In genomic region chr2:170671079-170671478, GRCh38 we compare ENCODE assay signal across 9 cellular contexts. TPM values are rescaled to one million over a fixed set of nuclear protein-coding genes. Genes with fewer than 3 reads are reported as not detected.
"Had no signal": no experiment of that assay in that cellular context is flagged by ENCODE, and none has a peak within 500 bp of the region (broad histone marks: within the 10 kb centered on the region; RNA-seq: fewer than 3 reads in every experiment).

No MANE protein-coding gene starts in this region.

- H3K27ac ChIP-seq: HL-60, KMS-11 had no signal

- ATAC-seq: HepG2 had no signal

- H3K36me3 Mint-ChIP-seq: IgD-negative memory B cell had no signal

- H3K9ac ChIP-seq: KMS-11 had no signal

- DNase-seq: IMR-90, KBM-7, KG1 had no signal

- H3K4me3 Mint-ChIP-seq: IgD-negative memory B cell had no signal

- FAIRE-seq: HepG2, HTR-8/SVneo had no signal

- H3K27ac Mint-ChIP-seq: IgD-negative memory B cell had no signal

- H3K4me2 ChIP-seq: KMS-11 had no signal

RNA-seq across cellular contexts. Expression of gene SP5, which starts 44.1 kb away (rescaled TPM):
- total RNA-seq: HT1080, IMR-90 had no signal
- polyA plus RNA-seq: IgD-negative memory B cell, IMR-90 had no signal
